Comparison of ENCODE assay signal across 1 cellular context in genomic region chr4:169270810-169271691, GRCh38.
TF ChIP-seq lines count a peak whose summit lies in the region.

TSS of gene SH3RF1 (minus strand) at chr4:169270956. CDS start at chr4:169269212, 1,744 bp downstream.

TF ChIP-seq in A549, 52 proteins besides CTCF, POLR2A, EP300 and RAD21 (continued from another document):
- TF ChIP-seq REST (IDR thresholded peaks at IDR 0.05) (no peak), JUNB (IDR thresholded peaks at IDR 0.05) (no peak), MAZ (IDR thresholded peaks at IDR 0.05; ENCODE audit: borderline replicate concordance, low read depth, low read length) (no peak), POLR2AphosphoS2 (conservative IDR thresholded peaks at IDR 0.05; ENCODE audit: low read length) (no peak), CHD4 (IDR thresholded peaks at IDR 0.05; ENCODE audit: borderline replicate concordance) (no peak), BHLHE40 (IDR thresholded peaks at IDR 0.05; ENCODE audit: low read depth, low read length) (no peak), ZSCAN20 (CRISPR knock-in tag; IDR thresholded peaks at IDR 0.05) (no peak), RARB (CRISPR knock-in tag; IDR thresholded peaks at IDR 0.05) (no peak), RCOR1 (IDR thresholded peaks at IDR 0.05; ENCODE audit: low read depth, low read length) (no peak), JUN (IDR thresholded peaks at IDR 0.05) (peak; percentile 62 to 69; a peak in 2 of 5 replicates), RNF2 (IDR thresholded peaks at IDR 0.05; ENCODE audit: borderline replicate concordance, low read depth) (no peak), CEBPB (IDR thresholded peaks at IDR 0.05) (no peak), TFCP2L1 (CRISPR knock-in tag; IDR thresholded peaks at IDR 0.05) (no peak), ESRRA (IDR thresholded peaks at IDR 0.05; ENCODE audit: borderline replicate concordance, low read length) (no peak), HOXB13 (CRISPR knock-in tag; IDR thresholded peaks at IDR 0.05; ENCODE audit: low read depth) (no peak), ATOH8 (CRISPR knock-in tag; IDR thresholded peaks at IDR 0.05; ENCODE audit: low read depth) (no peak), CBX8 (IDR thresholded peaks at IDR 0.05) (no peak), ELK1 (IDR thresholded peaks at IDR 0.05; ENCODE audit: low read depth, low read length) (no peak), HOXB5 (CRISPR knock-in tag; IDR thresholded peaks at IDR 0.05) (no peak), SMC3 (IDR thresholded peaks at IDR 0.05) (peak; percentile 61), RFX5 (IDR thresholded peaks at IDR 0.05) (no peak), KDM1A (IDR thresholded peaks at IDR 0.05; ENCODE audit: low read depth) (no peak), GATA3 (IDR thresholded peaks at IDR 0.05; ENCODE audit: borderline replicate concordance) (0 out of 2 replicates have a peak, but pooled peaks have one; percentile 34), NR3C1 (IDR thresholded peaks at IDR 0.05) (no peak), HDAC2 (IDR thresholded peaks at IDR 0.05) (no peak), MYC (IDR thresholded peaks at IDR 0.05; ENCODE audit: borderline replicate concordance, low read length) (no peak), CBX2 (IDR thresholded peaks at IDR 0.05; ENCODE audit: borderline replicate concordance, low read depth) (no peak), HOXA7 (CRISPR knock-in tag; IDR thresholded peaks at IDR 0.05) (no peak), KDM5A (IDR thresholded peaks at IDR 0.05) (no peak), FOXS1 (CRISPR knock-in tag; IDR thresholded peaks at IDR 0.05) (no peak), HEYL (CRISPR knock-in tag; IDR thresholded peaks at IDR 0.05) (no peak), FOSL2 (IDR thresholded peaks at IDR 0.05) (no peak), FOSL2 (CRISPR knock-in tag; IDR thresholded peaks at IDR 0.05) (peak; percentile 14; the same call in 1 of the 2 replicates), ZC3H11A (IDR thresholded peaks at IDR 0.05) (no peak), CHD2 (IDR thresholded peaks at IDR 0.05; ENCODE audit: low read length, partially characterized antibody) (no peak), EHF (CRISPR knock-in tag; IDR thresholded peaks at IDR 0.05) (no peak), NFE2L2 (conservative IDR thresholded peaks at IDR 0.05; ENCODE audit: low read length) (no peak), NPAS2 (CRISPR knock-in tag; IDR thresholded peaks at IDR 0.05; ENCODE audit: borderline replicate concordance) (no peak), EHMT2 (IDR thresholded peaks at IDR 0.05; ENCODE audit: low read depth) (no peak), TP53 (CRISPR knock-in tag; IDR thresholded peaks at IDR 0.05) (no peak), MAFK (IDR thresholded peaks at IDR 0.05; ENCODE audit: partially characterized antibody) (no peak), SREBF2 (IDR thresholded peaks at IDR 0.05) (no peak), ZFP36 (IDR thresholded peaks at IDR 0.05; ENCODE audit: borderline replicate concordance, partially characterized antibody) (no peak), FOSB (CRISPR knock-in tag; IDR thresholded peaks at IDR 0.05) (no peak)
- TF ChIP-seq, protein P1, sequence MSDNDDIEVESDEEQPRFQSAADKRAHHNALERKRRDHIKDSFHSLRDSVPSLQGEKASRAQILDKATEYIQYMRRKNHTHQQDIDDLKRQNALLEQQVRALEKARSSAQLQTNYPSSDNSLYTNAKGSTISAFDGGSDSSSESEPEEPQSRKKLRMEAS (IDR thresholded peaks at IDR 0.05): peak; percentile 53; the same call in 1 of the 2 replicates
- TF ChIP-seq, protein P2, sequence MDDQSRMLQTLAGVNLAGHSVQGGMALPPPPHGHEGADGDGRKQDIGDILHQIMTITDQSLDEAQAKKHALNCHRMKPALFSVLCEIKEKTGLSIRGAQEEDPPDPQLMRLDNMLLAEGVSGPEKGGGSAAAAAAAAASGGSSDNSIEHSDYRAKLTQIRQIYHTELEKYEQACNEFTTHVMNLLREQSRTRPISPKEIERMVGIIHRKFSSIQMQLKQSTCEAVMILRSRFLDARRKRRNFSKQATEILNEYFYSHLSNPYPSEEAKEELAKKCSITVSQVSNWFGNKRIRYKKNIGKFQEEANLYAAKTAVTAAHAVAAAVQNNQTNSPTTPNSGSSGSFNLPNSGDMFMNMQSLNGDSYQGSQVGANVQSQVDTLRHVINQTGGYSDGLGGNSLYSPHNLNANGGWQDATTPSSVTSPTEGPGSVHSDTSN (IDR thresholded peaks at IDR 0.05): 0 out of 2 replicates have a peak, but pooled peaks have one; percentile 14
- TF ChIP-seq, protein P3, sequence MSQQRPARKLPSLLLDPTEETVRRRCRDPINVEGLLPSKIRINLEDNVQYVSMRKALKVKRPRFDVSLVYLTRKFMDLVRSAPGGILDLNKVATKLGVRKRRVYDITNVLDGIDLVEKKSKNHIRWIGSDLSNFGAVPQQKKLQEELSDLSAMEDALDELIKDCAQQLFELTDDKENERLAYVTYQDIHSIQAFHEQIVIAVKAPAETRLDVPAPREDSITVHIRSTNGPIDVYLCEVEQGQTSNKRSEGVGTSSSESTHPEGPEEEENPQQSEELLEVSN (IDR thresholded peaks at IDR 0.05; ENCODE audit: borderline replicate concordance, low read depth): no peak
- TF ChIP-seq, protein P4, sequence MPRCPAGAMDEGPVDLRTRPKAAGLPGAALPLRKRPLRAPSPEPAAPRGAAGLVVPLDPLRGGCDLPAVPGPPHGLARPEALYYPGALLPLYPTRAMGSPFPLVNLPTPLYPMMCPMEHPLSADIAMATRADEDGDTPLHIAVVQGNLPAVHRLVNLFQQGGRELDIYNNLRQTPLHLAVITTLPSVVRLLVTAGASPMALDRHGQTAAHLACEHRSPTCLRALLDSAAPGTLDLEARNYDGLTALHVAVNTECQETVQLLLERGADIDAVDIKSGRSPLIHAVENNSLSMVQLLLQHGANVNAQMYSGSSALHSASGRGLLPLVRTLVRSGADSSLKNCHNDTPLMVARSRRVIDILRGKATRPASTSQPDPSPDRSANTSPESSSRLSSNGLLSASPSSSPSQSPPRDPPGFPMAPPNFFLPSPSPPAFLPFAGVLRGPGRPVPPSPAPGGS (IDR thresholded peaks at IDR 0.05): peak; percentile 47; the same call in 1 of the 3 replicates
- TF ChIP-seq, protein P5, sequence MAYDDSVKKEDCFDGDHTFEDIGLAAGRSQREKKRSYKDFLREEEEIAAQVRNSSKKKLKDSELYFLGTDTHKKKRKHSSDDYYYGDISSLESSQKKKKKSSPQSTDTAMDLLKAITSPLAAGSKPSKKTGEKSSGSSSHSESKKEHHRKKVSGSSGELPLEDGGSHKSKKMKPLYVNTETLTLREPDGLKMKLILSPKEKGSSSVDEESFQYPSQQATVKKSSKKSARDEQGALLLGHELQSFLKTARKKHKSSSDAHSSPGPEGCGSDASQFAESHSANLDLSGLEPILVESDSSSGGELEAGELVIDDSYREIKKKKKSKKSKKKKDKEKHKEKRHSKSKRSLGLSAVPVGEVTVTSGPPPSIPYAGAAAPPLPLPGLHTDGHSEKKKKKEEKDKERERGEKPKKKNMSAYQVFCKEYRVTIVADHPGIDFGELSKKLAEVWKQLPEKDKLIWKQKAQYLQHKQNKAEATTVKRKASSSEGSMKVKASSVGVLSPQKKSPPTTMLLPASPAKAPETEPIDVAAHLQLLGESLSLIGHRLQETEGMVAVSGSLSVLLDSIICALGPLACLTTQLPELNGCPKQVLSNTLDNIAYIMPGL (CRISPR knock-in tag; IDR thresholded peaks at IDR 0.05; ENCODE audit: borderline replicate concordance): no peak
